35 cellular contexts compared by ENCODE assay signal in genomic region chr2:75260946-75261345, GRCh38.
DNase-seq lines count a peak whose midpoint lies in the region; ATAC-seq, FAIRE-seq and TF ChIP-seq lines count a peak whose summit lies in the region.
"Had no signal": no experiment of that assay in that cellular context is flagged by ENCODE, and none has a peak within 500 bp of the region (broad histone marks: within the 10 kb centered on the region; RNA-seq: fewer than 3 reads in every experiment).

No MANE protein-coding gene starts in this region.

- FAIRE-seq in A549 (lab: Jason Lieb, UNC) (peak; percentile 32), D721Med (lab: Jason Lieb, UNC) (peak; percentile 35)
- FAIRE-seq: A204.1, G401.6 had no signal

- DNase-seq in A549 (ENCODE audit: low read depth in 1 of 2, low spot score in 1 of 2), result no peak
- no peak for DNase-seq in D721Med (ENCODE audit: insufficient read length, low spot score)
- DNase-seq in fibroblast of gingiva (ENCODE audit: low read depth), result peak; percentile 6
- DNase-seq in foreskin melanocyte, result peak; percentile 64
- no peak for DNase-seq in CD4-positive, alpha-beta memory T cell
- DNase-seq: 8988T; ACHN; AML-193; BE2C; C1 segment of cervical spinal cord; Caco-2; Calu3; CD4-positive, alpha-beta T cell; CD4-positive, CD25-positive, alpha-beta regulatory T cell; CD8-positive, alpha-beta memory T cell; CD8-positive, alpha-beta T cell; COR-L47; DMS 273 treated with DMSO at 0.1 percent for 48 hours; DMS153; DMS53; DMS79; DMS79 treated with DMSO at 0.1 percent for 48 hours; DND-41; EL had no signal

- H3K4me1 ChIP-seq in A549, result no peaks in the 10 kb centered on the region
- no peaks in the 10 kb centered on the region for H3K4me1 ChIP-seq in CD4-positive, alpha-beta memory T cell (ENCODE audit: insufficient read depth, low read length)
- H3K4me1 ChIP-seq: BE2C; BLaER1; BLaER1 treated with 17β-estradiol and CSF1 and Interleukin-3, amounts not matched to agents 10 nM and 100 nM; Caco-2 had no signal

- peaks cover 0 to 3% of the 10 kb centered on the region in 2 donors for H3K27me3 Mint-ChIP-seq in CD4-positive, alpha-beta memory T cell
- H3K27me3 Mint-ChIP-seq: B cell; CD4-positive, alpha-beta T cell; CD4-positive, CD25-positive, alpha-beta regulatory T cell; CD8-positive, alpha-beta memory T cell had no signal

- peaks cover 5 to 66% (median 30%) of the 10 kb centered on the region in 8 donors for H3K9me3 Mint-ChIP-seq in CD4-positive, alpha-beta memory T cell

- H3K4me3 Mint-ChIP-seq in CD4-positive, alpha-beta memory T cell, result no peak overlapping the region
- H3K4me3 Mint-ChIP-seq: B cell; CD14-positive monocyte; CD4-positive, alpha-beta T cell; CD4-positive, CD25-positive, alpha-beta regulatory T cell; CD8-positive, alpha-beta memory T cell; CD8-positive, alpha-beta T cell had no signal

- TF ChIP-seq RAD21 in A549 (conservative IDR thresholded peaks at IDR 0.05 in 1 of 2, IDR thresholded peaks at IDR 0.05 in 1 of 2), result no peak

- no peaks in the 10 kb centered on the region for H3K36me3 ChIP-seq in CD4-positive, alpha-beta memory T cell (ENCODE audit: insufficient read depth, low read length)
- H3K36me3 ChIP-seq: BE2C; BLaER1; BLaER1 treated with 17β-estradiol and CSF1 and Interleukin-3, amounts not matched to agents 10 nM and 100 nM had no signal

- H3K4me2 ChIP-seq in A549, result no peak overlapping the region
- H3K4me2 ChIP-seq: BLaER1; BLaER1 treated with 17β-estradiol and CSF1 and Interleukin-3, amounts not matched to agents 10 nM and 100 nM had no signal

- no peak overlapping the region for H3K27ac Mint-ChIP-seq in CD4-positive, alpha-beta memory T cell
- H3K27ac Mint-ChIP-seq: B cell; CD14-positive monocyte; CD4-positive, alpha-beta T cell; CD4-positive, CD25-positive, alpha-beta regulatory T cell; CD8-positive, alpha-beta memory T cell; CD8-positive, alpha-beta T cell had no signal

- intact Hi-C loops in CD4-positive, alpha-beta memory T cell (cut with micrococcal nuclease), result no loop called here

- peaks cover 0 to 6% of the 10 kb centered on the region in 2 donors for H3K36me3 Mint-ChIP-seq in CD4-positive, alpha-beta memory T cell
- H3K36me3 Mint-ChIP-seq: CD14-positive monocyte; CD4-positive, CD25-positive, alpha-beta regulatory T cell; CD8-positive, alpha-beta memory T cell had no signal

- no peak overlapping the region for H3K27ac ChIP-seq in A549
- no peak overlapping the region for H3K27ac ChIP-seq in CD4-positive, alpha-beta memory T cell (ENCODE audit: low read depth, low read length)
- H3K27ac ChIP-seq: 22Rv1; BLaER1; BLaER1 treated with 17β-estradiol and CSF1 and Interleukin-3, amounts not matched to agents 10 nM and 100 nM; C4-2B had no signal

- no peak overlapping the region for H3K4me3 ChIP-seq in A549
- H3K4me3 ChIP-seq in CD4-positive, alpha-beta memory T cell (ENCODE audit: low read length in 2 of 2), result no peak overlapping the region
- H3K4me3 ChIP-seq: BLaER1; BLaER1 treated with 17β-estradiol and CSF1 and Interleukin-3, amounts not matched to agents 10 nM and 100 nM had no signal

- no peak for TF ChIP-seq POLR2A in A549 (IDR thresholded peaks at IDR 0.05; ENCODE audit: low read length)

- no peaks in the 10 kb centered on the region for H3K27me3 ChIP-seq in CD4-positive, alpha-beta memory T cell (ENCODE audit: insufficient read depth, low read length)
- H3K27me3 ChIP-seq: BE2C; BLaER1; BLaER1 treated with 17β-estradiol and CSF1 and Interleukin-3, amounts not matched to agents 10 nM and 100 nM had no signal

- TF ChIP-seq EP300 in A549 (IDR thresholded peaks at IDR 0.05), result no peak

- TF ChIP-seq CTCF in A549 (IDR thresholded peaks at IDR 0.05) (no peak), D721Med (IDR thresholded peaks at IDR 0.05; ENCODE audit: insufficient read depth, missing control alignments) (no peak)

- POLR2A ChIA-PET in A549 (lab: Yijun Ruan, JAX), result no interaction called here
- POLR2A ChIA-PET in CD4-positive, alpha-beta memory T cell (lab: Charles Lee; ENCODE audit: partially characterized antibody), result no interaction called here

- no peaks in the 10 kb centered on the region for H3K4me1 Mint-ChIP-seq in CD4-positive, alpha-beta memory T cell
- H3K4me1 Mint-ChIP-seq: CD14-positive monocyte; CD4-positive, CD25-positive, alpha-beta regulatory T cell; CD8-positive, alpha-beta memory T cell had no signal

- peaks cover 13% of the 10 kb centered on the region; the same call in 1 of the 3 replicates for H3K9me3 ChIP-seq in A549
- peaks cover 0 to 3% of the 10 kb centered on the region in 2 donors for H3K9me3 ChIP-seq in CD4-positive, alpha-beta memory T cell (ENCODE audit: control insufficient read depth in 1 of 2, low read length in 2 of 2)
- H3K9me3 ChIP-seq: BE2C had no signal

- ATAC-seq in A549 (no peak), HG03521 (IDR thresholded peaks at IDR 0.05; ENCODE audit: unreplicated experiment) (no peak), GM19035 (IDR thresholded peaks at IDR 0.05; ENCODE audit: unreplicated experiment) (no peak), GM18873 (IDR thresholded peaks at IDR 0.05; ENCODE audit: low FRiP score, unreplicated experiment) (no peak)
- ATAC-seq: CD8-positive, alpha-beta T cell had no signal

- CTCF ChIA-PET in A549 (lab: Yijun Ruan, JAX), result interaction anchor here (0.6 to 1.6 kb wide), 6 partner anchors 10 to 124 kb away, joined by 3 to 6 read pairs (median 3); no protein-coding TSS in a partner anchor
- CTCF ChIA-PET in CD4-positive, alpha-beta memory T cell (lab: Charles Lee; ENCODE audit: partially characterized antibody), result no interaction called here

TF ChIP-seq in A549, 52 proteins besides CTCF, POLR2A, EP300 and RAD21 (continues in another document):
- no peak for TF ChIP-seq MAX (IDR thresholded peaks at IDR 0.05)
- no peak for TF ChIP-seq CBX2 (IDR thresholded peaks at IDR 0.05; ENCODE audit: borderline replicate concordance, low read depth)
- no peak for TF ChIP-seq NFE2L2 (conservative IDR thresholded peaks at IDR 0.05; ENCODE audit: low read length)
- TF ChIP-seq ZC3H11A (IDR thresholded peaks at IDR 0.05), result no peak
- TF ChIP-seq HDAC2 (IDR thresholded peaks at IDR 0.05), result no peak
- TF ChIP-seq KDM1A (IDR thresholded peaks at IDR 0.05; ENCODE audit: low read depth), result no peak
- TF ChIP-seq MYC (IDR thresholded peaks at IDR 0.05; ENCODE audit: borderline replicate concordance, low read length), result no peak
- TF ChIP-seq BCL3 (IDR thresholded peaks at IDR 0.05), result no peak
- TF ChIP-seq HES2 (IDR thresholded peaks at IDR 0.05), result no peak
- TF ChIP-seq ESRRA (IDR thresholded peaks at IDR 0.05; ENCODE audit: borderline replicate concordance, low read length), result no peak
- TF ChIP-seq ELK1 (IDR thresholded peaks at IDR 0.05; ENCODE audit: low read depth, low read length), result no peak
- TF ChIP-seq NPAS2 (CRISPR knock-in tag; IDR thresholded peaks at IDR 0.05; ENCODE audit: borderline replicate concordance), result no peak
- no peak for TF ChIP-seq HOXB5 (CRISPR knock-in tag; IDR thresholded peaks at IDR 0.05)
- no peak for TF ChIP-seq FOSL2 (IDR thresholded peaks at IDR 0.05)
- no peak for TF ChIP-seq FOSL2 (CRISPR knock-in tag; IDR thresholded peaks at IDR 0.05)
- no peak for TF ChIP-seq FOXS1 (CRISPR knock-in tag; IDR thresholded peaks at IDR 0.05)
- no peak for TF ChIP-seq MAFK (IDR thresholded peaks at IDR 0.05; ENCODE audit: partially characterized antibody)
- no peak for TF ChIP-seq RFX5 (IDR thresholded peaks at IDR 0.05)

Comparison
In these comparisons a context has a peak if more than half of its experiments do, and no peak if none do; other contexts are left out.
1. DNase-seq: peak in fibroblast of gingiva (single experiment) and foreskin melanocyte (single experiment); none in A549 (0 of 2), D721Med (single experiment) and CD4-positive, alpha-beta memory T cell (0 of 5).